11 cellular contexts compared by ENCODE assay signal in the genomic region with DNA sequence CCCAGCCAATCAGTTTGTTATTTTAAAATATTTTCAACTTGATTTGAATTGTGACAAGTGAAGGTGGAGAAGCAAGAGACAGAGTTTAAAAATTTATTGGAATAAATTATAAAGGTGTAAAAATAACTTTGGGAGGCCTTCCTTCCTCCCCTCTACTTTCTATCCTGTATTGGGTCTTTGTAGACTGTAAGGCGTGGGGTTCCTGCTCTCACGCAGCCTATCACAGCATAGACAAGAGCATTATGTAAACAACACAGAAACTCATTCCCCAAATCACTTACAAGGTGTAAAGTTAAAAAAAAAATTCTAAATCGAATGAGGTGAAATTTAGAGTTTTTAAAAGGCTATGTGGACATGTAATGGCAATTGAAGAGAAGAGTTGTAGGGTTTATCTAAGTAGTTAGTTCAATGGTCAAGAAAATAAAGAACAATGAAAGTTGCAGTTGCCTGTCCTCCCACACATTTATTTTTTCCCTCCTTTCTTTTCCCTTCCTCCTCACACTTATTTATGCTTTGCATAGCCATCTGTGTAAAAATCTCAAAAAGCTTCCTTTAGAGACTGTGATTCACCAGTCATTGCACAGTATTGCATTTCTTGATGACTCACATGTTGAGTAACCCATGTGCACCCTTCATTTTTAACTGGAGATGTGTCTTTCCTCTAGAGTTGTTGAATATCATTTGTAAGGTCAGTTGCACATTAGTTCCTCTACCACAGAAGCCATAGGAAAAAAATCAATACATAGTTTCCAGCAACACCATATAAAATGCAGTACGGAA.
DNase-seq lines count a peak whose midpoint lies in the region; ATAC-seq and TF ChIP-seq lines count a peak whose summit lies in the region.
"Had no signal": no experiment of that assay in that cellular context is flagged by ENCODE, and none has a peak within 500 bp of the region (broad histone marks: within the 10 kb centered on the region; RNA-seq: fewer than 3 reads in every experiment).

No MANE protein-coding gene starts in this region.

- peaks cover 15% of the 10 kb centered on the region for H3K4me1 Mint-ChIP-seq in activated CD8-positive, alpha-beta T cell treated with anti-CD3 and anti-CD28 coated beads, Interleukin-2, amount 10 ng/mL, durations not matched to agents 7 days and 5 days (ENCODE audit: low read depth)
- H3K4me1 Mint-ChIP-seq: central memory CD8-positive, alpha-beta T cell had no signal

- H3K9me3 ChIP-seq in left lung: no peaks in the 10 kb centered on the region
- H3K9me3 ChIP-seq in ascending aorta: no peaks in the 10 kb centered on the region

- POLR2A ChIA-PET in activated CD8-positive, alpha-beta T cell treated with anti-CD3 and anti-CD28 coated beads, Interleukin-2, amount 10 ng/mL, durations not matched to agents 7 days and 5 days (lab: Charles Lee): no interaction called here

- H3K36me3 ChIP-seq in left lung (peaks cover 0 to 10% of the 10 kb centered on the region in 2 donors), ascending aorta (no peaks in the 10 kb centered on the region)

- H3K27ac Mint-ChIP-seq in activated CD8-positive, alpha-beta T cell treated with anti-CD3 and anti-CD28 coated beads, Interleukin-2, amount 10 ng/mL, durations not matched to agents 7 days and 5 days: peak overlapping the region; percentile 42

- no peak overlapping the region for H3K4me3 ChIP-seq in left lung
- no peak overlapping the region for H3K4me3 ChIP-seq in ascending aorta

- H3K27me3 Mint-ChIP-seq in activated CD8-positive, alpha-beta T cell treated with anti-CD3 and anti-CD28 coated beads, Interleukin-2, amount 10 ng/mL, durations not matched to agents 7 days and 5 days (ENCODE audit: low read depth): no peaks in the 10 kb centered on the region
- H3K27me3 Mint-ChIP-seq: central memory CD8-positive, alpha-beta T cell had no signal

- DNase-seq in AG20443 (ENCODE audit: low spot score) (peak; percentile 67), HS-5 (ENCODE audit: low read depth) (peak; percentile 92), left lung (no peak), ascending aorta (ENCODE audit: low spot score in 2 of 2) (no peak)
- DNase-seq in activated CD8-positive, alpha-beta T cell treated with anti-CD3 and anti-CD28 coated beads, Interleukin-2, amount 10 ng/mL, durations not matched to agents 7 days and 5 days: no peak
- DNase-seq: NCI-H1105 treated with DMSO at 0.1 percent for 48 hours, right cardiac atrium had no signal

- H3K36me3 Mint-ChIP-seq in activated CD8-positive, alpha-beta T cell treated with anti-CD3 and anti-CD28 coated beads, Interleukin-2, amount 10 ng/mL, durations not matched to agents 7 days and 5 days (ENCODE audit: low read depth): peaks cover 53% of the 10 kb centered on the region

- H3K9me3 Mint-ChIP-seq in activated CD8-positive, alpha-beta T cell treated with anti-CD3 and anti-CD28 coated beads, Interleukin-2, amount 10 ng/mL, durations not matched to agents 7 days and 5 days (ENCODE audit: insufficient read depth): no peaks in the 10 kb centered on the region
- H3K9me3 Mint-ChIP-seq: central memory CD8-positive, alpha-beta T cell had no signal

- H3K4me1 ChIP-seq in left lung (peaks cover 6 to 23% of the 10 kb centered on the region in 2 donors), ascending aorta (no peaks in the 10 kb centered on the region)

- no peak for TF ChIP-seq CTCF in left lung (IDR thresholded peaks at IDR 0.05)
- TF ChIP-seq CTCF in ascending aorta (IDR thresholded peaks at IDR 0.05): no peak

- no peak overlapping the region for H3K4me3 Mint-ChIP-seq in activated CD8-positive, alpha-beta T cell treated with anti-CD3 and anti-CD28 coated beads, Interleukin-2, amount 10 ng/mL, durations not matched to agents 7 days and 5 days
- H3K4me3 Mint-ChIP-seq: central memory CD8-positive, alpha-beta T cell had no signal

- CTCF ChIA-PET in activated CD8-positive, alpha-beta T cell treated with anti-CD3 and anti-CD28 coated beads, Interleukin-2, amount 10 ng/mL, durations not matched to agents 7 days and 5 days (lab: Charles Lee): no interaction called here

- H3K27me3 ChIP-seq in left lung (no peaks in the 10 kb centered on the region), ascending aorta (no peaks in the 10 kb centered on the region)

- intact Hi-C loops in left lung (cut with DNase I) (no loop called here), ascending aorta (cut with DNase I) (no loop called here)

- peak overlapping the region in 1 of 2 donors; percentile 82 for H3K27ac ChIP-seq in left lung
- no peak overlapping the region for H3K27ac ChIP-seq in ascending aorta

- no peak for ATAC-seq in activated CD8-positive, alpha-beta T cell treated with anti-CD3 and anti-CD28 coated beads, Interleukin-2, amount 10 ng/mL, durations not matched to agents 7 days and 5 days
- ATAC-seq in left lung: peak; percentile 93
- no peak for ATAC-seq in HG03280 (IDR thresholded peaks at IDR 0.05; ENCODE audit: unreplicated experiment)
- ATAC-seq in HG03378 (IDR thresholded peaks at IDR 0.05; ENCODE audit: unreplicated experiment): no peak
- ATAC-seq in GM21360 (IDR thresholded peaks at IDR 0.05; ENCODE audit: unreplicated experiment): no peak

Comparison
In these comparisons a context has a peak if more than half of its experiments do, and no peak if none do; other contexts are left out.
1. DNase-seq: peak in AG20443 (single experiment) and HS-5 (single experiment); none in activated CD8-positive, alpha-beta T cell treated with anti-CD3 and anti-CD28 coated beads, Interleukin-2, amount 10 ng/mL, durations not matched to agents 7 days and 5 days (single experiment), left lung (0 of 2) and ascending aorta (0 of 2).